ENCODE assay signal across 1 cellular context in the genomic region with DNA sequence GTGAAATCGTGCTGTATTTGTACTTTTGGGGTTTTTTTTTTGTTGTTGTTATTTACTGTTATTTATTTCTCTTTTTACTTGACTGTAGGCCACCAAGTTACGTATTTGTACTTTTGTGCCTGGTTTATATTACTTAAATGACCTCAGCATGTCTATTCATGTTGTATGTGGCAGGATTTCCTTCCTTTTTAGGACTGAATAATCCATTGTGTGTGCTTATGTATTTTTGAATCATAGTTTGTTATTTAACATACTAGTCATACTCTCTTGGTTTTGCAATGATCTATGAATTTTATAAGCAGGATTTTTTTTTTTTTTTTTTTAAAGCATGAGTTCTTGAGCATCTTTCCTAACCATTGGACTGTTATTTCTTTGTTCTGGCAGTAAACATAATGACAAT.
TF ChIP-seq lines count a peak whose summit lies in the region.

No MANE protein-coding gene starts in this region.

TF ChIP-seq in IMR-90, 13 proteins besides CTCF, POLR2A, EP300 and RAD21:
- TF ChIP-seq FOS (IDR thresholded peaks at IDR 0.05; ENCODE audit: low read depth, low read length), result no peak
- no peak for TF ChIP-seq NFE2L2 (IDR thresholded peaks at IDR 0.05; ENCODE audit: low read depth, low read length)
- TF ChIP-seq, protein P1, sequence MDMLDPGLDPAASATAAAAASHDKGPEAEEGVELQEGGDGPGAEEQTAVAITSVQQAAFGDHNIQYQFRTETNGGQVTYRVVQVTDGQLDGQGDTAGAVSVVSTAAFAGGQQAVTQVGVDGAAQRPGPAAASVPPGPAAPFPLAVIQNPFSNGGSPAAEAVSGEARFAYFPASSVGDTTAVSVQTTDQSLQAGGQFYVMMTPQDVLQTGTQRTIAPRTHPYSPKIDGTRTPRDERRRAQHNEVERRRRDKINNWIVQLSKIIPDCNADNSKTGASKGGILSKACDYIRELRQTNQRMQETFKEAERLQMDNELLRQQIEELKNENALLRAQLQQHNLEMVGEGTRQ (IDR thresholded peaks at IDR 0.05; ENCODE audit: low read depth, low read length), result no peak
- TF ChIP-seq RCOR1 (IDR thresholded peaks at IDR 0.05; ENCODE audit: insufficient replicate concordance, low read length), result no peak
- TF ChIP-seq MAFK (IDR thresholded peaks at IDR 0.05; ENCODE audit: low read depth, low read length), result no peak
- TF ChIP-seq CEBPB (IDR thresholded peaks at IDR 0.05; ENCODE audit: low read depth, low read length), result 0 out of 2 replicates have a peak, but pooled peaks have one; percentile 33
- TF ChIP-seq SMC3 (IDR thresholded peaks at IDR 0.05; ENCODE audit: low read depth, low read length), result no peak
